22 cellular contexts compared by ENCODE assay signal in the genomic region with DNA sequence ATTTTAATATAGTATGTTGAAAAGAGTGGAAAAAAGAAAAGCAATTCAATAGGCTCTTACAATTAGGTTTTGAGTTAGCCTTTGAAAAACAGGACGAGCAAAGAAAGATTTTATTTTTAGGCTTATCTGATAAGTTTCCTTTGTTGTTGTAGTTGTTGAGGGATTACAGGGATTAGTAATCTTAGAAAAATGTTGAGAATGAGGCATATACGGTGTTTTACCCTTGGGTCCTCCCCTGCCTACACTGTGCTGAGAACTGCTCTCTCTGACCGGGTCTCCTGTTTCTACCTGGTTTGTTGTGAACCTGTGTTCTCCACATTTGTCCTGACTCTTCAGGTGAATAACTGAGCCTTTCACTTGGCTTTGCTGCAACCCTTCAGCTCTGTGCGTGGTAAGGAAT. TPM values are rescaled to one million over a fixed set of nuclear protein-coding genes. Genes with fewer than 3 reads are reported as not detected.
DNase-seq lines count a peak whose midpoint lies in the region; ATAC-seq, FAIRE-seq and TF ChIP-seq lines count a peak whose summit lies in the region.
"Had no signal": no experiment of that assay in that cellular context is flagged by ENCODE, and none has a peak within 500 bp of the region (broad histone marks: within the 10 kb centered on the region; RNA-seq: fewer than 3 reads in every experiment).

No MANE protein-coding gene starts in this region.

- CTCF ChIA-PET in activated CD4-positive, alpha-beta memory T cell treated with anti-CD3 and anti-CD28 coated beads, Interleukin-2, amount 10 ng/mL, durations not matched to agents 7 days and 5 days (lab: Charles Lee) = no interaction called here

- no peak for ATAC-seq in HG03442 (IDR thresholded peaks at IDR 0.05; ENCODE audit: unreplicated experiment)
- ATAC-seq: activated CD8-positive, alpha-beta T cell treated with anti-CD3 and anti-CD28 coated beads for 36 hours; esophagus mucosa; left lobe of liver had no signal

- no peaks in the 10 kb centered on the region for H3K4me1 Mint-ChIP-seq in activated CD4-positive, alpha-beta memory T cell treated with anti-CD3 and anti-CD28 coated beads, Interleukin-2, amount 10 ng/mL, durations not matched to agents 7 days and 5 days

- H3K9me3 Mint-ChIP-seq in activated CD4-positive, alpha-beta memory T cell treated with anti-CD3 and anti-CD28 coated beads, Interleukin-2, amount 10 ng/mL, durations not matched to agents 7 days and 5 days = no peaks in the 10 kb centered on the region
- H3K9me3 Mint-ChIP-seq: activated CD8-positive, alpha-beta T cell treated with anti-CD3 and anti-CD28 coated beads for 36 hours; activated T-helper 1 cell treated with anti-CD3 and anti-CD28 coated beads, Interleukin-12 subunit alpha, Interleukin-12 subunit beta, Interleukin-2, Interleukin-4 antibody, amounts not matched to agents 30 ng/mL and 10 ng/mL and 1 ng/mL, durations not matched to agents 14 hours and 24 hours and 36 hours; stimulated activated naive B cell treated with anti-CD40 and anti-IgM and Interleukin-4, amounts not matched to agents 10 μg/mL and 1 μg/mL and 100 μg/mL, for 72 hours had no signal

- no peak for FAIRE-seq in GM12891 (lab: Jason Lieb, UNC)
- FAIRE-seq: small intestine had no signal

- H3K27ac Mint-ChIP-seq in activated CD4-positive, alpha-beta memory T cell treated with anti-CD3 and anti-CD28 coated beads, Interleukin-2, amount 10 ng/mL, durations not matched to agents 7 days and 5 days = no peak overlapping the region
- H3K27ac Mint-ChIP-seq: activated CD8-positive, alpha-beta T cell treated with anti-CD3 and anti-CD28 coated beads for 36 hours; activated T-helper 1 cell treated with anti-CD3 and anti-CD28 coated beads, Interleukin-12 subunit alpha, Interleukin-12 subunit beta, Interleukin-2, Interleukin-4 antibody, amounts not matched to agents 30 ng/mL and 10 ng/mL and 1 ng/mL, durations not matched to agents 14 hours and 24 hours and 36 hours; stimulated activated naive B cell treated with anti-CD40 and anti-IgM and Interleukin-4, amounts not matched to agents 10 μg/mL and 1 μg/mL and 100 μg/mL, for 72 hours had no signal

- H3K4me3 Mint-ChIP-seq in activated CD4-positive, alpha-beta memory T cell treated with anti-CD3 and anti-CD28 coated beads, Interleukin-2, amount 10 ng/mL, durations not matched to agents 7 days and 5 days = no peak overlapping the region
- H3K4me3 Mint-ChIP-seq: activated CD8-positive, alpha-beta T cell treated with anti-CD3 and anti-CD28 coated beads for 36 hours; activated T-helper 1 cell treated with anti-CD3 and anti-CD28 coated beads, Interleukin-12 subunit alpha, Interleukin-12 subunit beta, Interleukin-2, Interleukin-4 antibody, amounts not matched to agents 30 ng/mL and 10 ng/mL and 1 ng/mL, durations not matched to agents 14 hours and 24 hours and 36 hours; stimulated activated naive B cell treated with anti-CD40 and anti-IgM and Interleukin-4, amounts not matched to agents 10 μg/mL and 1 μg/mL and 100 μg/mL, for 72 hours had no signal

- DNase-seq in AG08395 (ENCODE audit: low spot score) = peak; percentile 16
- DNase-seq in HT1080 (ENCODE audit: low read depth) = peak; percentile 50
- peak; percentile 44 for DNase-seq in astrocyte of the hippocampus (ENCODE audit: low read depth, low spot score)
- peak; percentile 77 for DNase-seq in islet precursor cell
- DNase-seq in GM12891 (ENCODE audit: insufficient read length, low spot score) = no peak
- DNase-seq in CD1c-positive myeloid dendritic cell (ENCODE audit: extremely low spot score) = no peak
- no peak for DNase-seq in activated CD4-positive, alpha-beta memory T cell treated with anti-CD3 and anti-CD28 coated beads, Interleukin-2, amount 10 ng/mL, durations not matched to agents 7 days and 5 days
- DNase-seq: activated CD8-positive, alpha-beta T cell treated with anti-CD3 and anti-CD28 coated beads for 36 hours; Calu3; colonic mucosa; hypothalamus; Karpas-422; NCI-H1694; NCI-H510A treated with DMSO at 0.1 percent for 48 hours; ovary; small intestine; stimulated activated naive B cell treated with anti-CD40 and anti-IgM and Interleukin-4, amounts not matched to agents 10 μg/mL and 1 μg/mL and 100 μg/mL, for 72 hours; upper lobe of left lung had no signal

- H3K27me3 Mint-ChIP-seq in activated CD4-positive, alpha-beta memory T cell treated with anti-CD3 and anti-CD28 coated beads, Interleukin-2, amount 10 ng/mL, durations not matched to agents 7 days and 5 days = peaks cover 26% of the 10 kb centered on the region
- H3K27me3 Mint-ChIP-seq: stimulated activated naive B cell treated with anti-CD40 and anti-IgM and Interleukin-4, amounts not matched to agents 10 μg/mL and 1 μg/mL and 100 μg/mL, for 72 hours had no signal

- no peak for TF ChIP-seq POLR2A in GM12891 (IDR thresholded peaks at IDR 0.05; ENCODE audit: low read depth, low read length)

- no peaks in the 10 kb centered on the region for H3K36me3 Mint-ChIP-seq in activated CD4-positive, alpha-beta memory T cell treated with anti-CD3 and anti-CD28 coated beads, Interleukin-2, amount 10 ng/mL, durations not matched to agents 7 days and 5 days (ENCODE audit: low read depth)
- H3K36me3 Mint-ChIP-seq: stimulated activated naive B cell treated with anti-CD40 and anti-IgM and Interleukin-4, amounts not matched to agents 10 μg/mL and 1 μg/mL and 100 μg/mL, for 72 hours had no signal

- POLR2A ChIA-PET in activated CD4-positive, alpha-beta memory T cell treated with anti-CD3 and anti-CD28 coated beads, Interleukin-2, amount 10 ng/mL, durations not matched to agents 7 days and 5 days (lab: Charles Lee) = no interaction called here

TF ChIP-seq in GM12891, 5 proteins besides CTCF, POLR2A, EP300 and RAD21:
- no peak for TF ChIP-seq POU2F2 (IDR thresholded peaks at IDR 0.05; ENCODE audit: low read depth, low read length)

RNA-seq across cellular contexts. Expression of gene TRAPPC3L, which starts 16.7 kb away (rescaled TPM):
- total RNA-seq in HT1080 (2014; rRNA removed; shearing (Covaris generic)) = 0.06 TPM in 1 of 2 replicates, not detected in the other
- polyA plus RNA-seq in HT1080 (2015; cell fraction: cytosol; rRNA removed) = 0.05 and 0.20 TPM in 2 replicates
- polyA plus RNA-seq in HT1080 (2015; cell fraction: nucleus; rRNA removed) = not detected in 2 replicates
- not detected for polyA plus RNA-seq in GM12891 (2012; ENCODE audit: low read depth, missing spikeins)
- total RNA-seq in activated CD4-positive, alpha-beta memory T cell treated with anti-CD3 and anti-CD28 coated beads, Interleukin-2, amount 10 ng/mL, durations not matched to agents 7 days and 5 days = not detected
- total RNA-seq: activated CD8-positive, alpha-beta T cell treated with anti-CD3 and anti-CD28 coated beads for 36 hours; activated T-helper 1 cell treated with anti-CD3 and anti-CD28 coated beads, Interleukin-12 subunit alpha, Interleukin-12 subunit beta, Interleukin-2, Interleukin-4 antibody, amounts not matched to agents 30 ng/mL and 10 ng/mL and 1 ng/mL, durations not matched to agents 14 hours and 24 hours and 36 hours; Calu3; colonic mucosa; esophagus mucosa; left lobe of liver had no signal

RNA-seq across cellular contexts. Expression of gene CALHM5, which starts 17.4 kb away (rescaled TPM):
- 1.0 and 1.3 TPM in 2 replicates for total RNA-seq in HT1080 (2014; rRNA removed; shearing (Covaris generic))
- 0.78 and 0.95 TPM in 2 replicates for polyA plus RNA-seq in HT1080 (2015; cell fraction: cytosol; rRNA removed)
- polyA plus RNA-seq in HT1080 (2015; cell fraction: nucleus; rRNA removed) = 1.4 and 1.7 TPM in 2 replicates
- 0.01 TPM for polyA plus RNA-seq in GM12891 (2012; ENCODE audit: low read depth, missing spikeins)
- total RNA-seq in activated CD4-positive, alpha-beta memory T cell treated with anti-CD3 and anti-CD28 coated beads, Interleukin-2, amount 10 ng/mL, durations not matched to agents 7 days and 5 days = not detected
- total RNA-seq: activated CD8-positive, alpha-beta T cell treated with anti-CD3 and anti-CD28 coated beads for 36 hours; activated T-helper 1 cell treated with anti-CD3 and anti-CD28 coated beads, Interleukin-12 subunit alpha, Interleukin-12 subunit beta, Interleukin-2, Interleukin-4 antibody, amounts not matched to agents 30 ng/mL and 10 ng/mL and 1 ng/mL, durations not matched to agents 14 hours and 24 hours and 36 hours had no signal

RNA-seq across cellular contexts. Expression of gene CALHM4, which starts 24.8 kb away (rescaled TPM):
- 0.07 TPM in 1 of 2 replicates, not detected in the other for total RNA-seq in HT1080 (2014; rRNA removed; shearing (Covaris generic))
- polyA plus RNA-seq in HT1080 (2015; cell fraction: cytosol; rRNA removed) = 0.17 TPM in 1 of 2 replicates, not detected in the other
- not detected in 2 replicates for polyA plus RNA-seq in HT1080 (2015; cell fraction: nucleus; rRNA removed)
- polyA plus RNA-seq in GM12891 (2012; ENCODE audit: low read depth, missing spikeins) = not detected
- total RNA-seq in activated CD4-positive, alpha-beta memory T cell treated with anti-CD3 and anti-CD28 coated beads, Interleukin-2, amount 10 ng/mL, durations not matched to agents 7 days and 5 days = not detected
- total RNA-seq: activated CD8-positive, alpha-beta T cell treated with anti-CD3 and anti-CD28 coated beads for 36 hours; activated T-helper 1 cell treated with anti-CD3 and anti-CD28 coated beads, Interleukin-12 subunit alpha, Interleukin-12 subunit beta, Interleukin-2, Interleukin-4 antibody, amounts not matched to agents 30 ng/mL and 10 ng/mL and 1 ng/mL, durations not matched to agents 14 hours and 24 hours and 36 hours; Calu3; colonic mucosa; esophagus mucosa; left lobe of liver; ovary; upper lobe of left lung had no signal
- polyA plus RNA-seq: small intestine had no signal

RNA-seq across cellular contexts. Expression of gene RWDD1, which starts 42.5 kb away (rescaled TPM):
- total RNA-seq in HT1080 (2014; rRNA removed; shearing (Covaris generic)) = 50.5 and 51.4 TPM in 2 replicates
- polyA plus RNA-seq in HT1080 (2015; cell fraction: cytosol; rRNA removed) = 43.2 and 44.9 TPM in 2 replicates
- 4.8 and 8.4 TPM in 2 replicates for polyA plus RNA-seq in HT1080 (2015; cell fraction: nucleus; rRNA removed)
- 44.1 TPM for polyA plus RNA-seq in GM12891 (2012; ENCODE audit: low read depth, missing spikeins)
- total RNA-seq in activated CD4-positive, alpha-beta memory T cell treated with anti-CD3 and anti-CD28 coated beads, Interleukin-2, amount 10 ng/mL, durations not matched to agents 7 days and 5 days = 10 to 100 TPM; 37.8 to 39.5 TPM

Comparison
In these comparisons a context has a peak if more than half of its experiments do, and no peak if none do; other contexts are left out.
1. DNase-seq: peak in AG08395 (single experiment), HT1080 (single experiment), astrocyte of the hippocampus (single experiment) and islet precursor cell (single experiment); none in GM12891 (single experiment), CD1c-positive myeloid dendritic cell (single experiment) and activated CD4-positive, alpha-beta memory T cell treated with anti-CD3 and anti-CD28 coated beads, Interleukin-2, amount 10 ng/mL, durations not matched to agents 7 days and 5 days (single experiment).